ENCODE assay signal across 8 cellular contexts in genomic region chr1:113389356-113389952, GRCh38. TPM values are rescaled to one million over a fixed set of nuclear protein-coding genes. Genes with fewer than 3 reads are reported as not detected.
DNase-seq lines count a peak whose midpoint lies in the region; ATAC-seq and TF ChIP-seq lines count a peak whose summit lies in the region.

No MANE protein-coding gene starts in this region.

- H2BK12ac ChIP-seq in H9 (ENCODE audit: insufficient read length, low read depth, low read length) = no peak overlapping the region

- H3K4me3 ChIP-seq in fibroblast of the aortic adventitia (ENCODE audit: low read depth, low read length) (peak overlapping the region; percentile 77), gastrocnemius medialis (peak overlapping the region; percentile 79 to 96 (median 90))

- H3K4me1 Mint-ChIP-seq in H9 = peaks cover 26 to 27% of the 10 kb centered on the region in 2 experiments

- peak overlapping the region; percentile 27 for H3K9ac ChIP-seq in H9 (ENCODE audit: extremely low read depth, insufficient read length, low read length)

- no peak overlapping the region for H3K4ac ChIP-seq in H9 (ENCODE audit: low read depth, low read length)

- H3K4me1 ChIP-seq in H9 (ENCODE audit: insufficient read depth, low read length) = peaks cover 3% of the 10 kb centered on the region; the same call in 1 of the 2 replicates
- peaks cover 20 to 24% of the 10 kb centered on the region in 2 donors for H3K4me1 ChIP-seq in gastrocnemius medialis

- H2BK20ac ChIP-seq in H9 (ENCODE audit: low read depth, low read length, poor library complexity, severe bottlenecking) = no peak overlapping the region

- peaks cover 0 to 5% of the 10 kb centered on the region in 2 experiments; a peak in 2 of 5 replicates for H3K9me3 Mint-ChIP-seq in H9

- H2BK15ac ChIP-seq in H9 (ENCODE audit: low read depth, low read length) = no peak overlapping the region

- in situ Hi-C loops in gastrocnemius medialis (cut with MboI; ENCODE audit: low sequenced_read_pairs in 4 of 4) = loop anchor here in 2 of 4 donors (25.0 kb wide), 2 partner anchors 523 to 677 kb away; partner anchors contain the start of genes AP4B1 (in 1 of the 2), DCLRE1B (in 1 of the 2), PPM1J (in 1 of the 2) and RHOC (in 1 of the 2)

- H4K91ac ChIP-seq in H9 (ENCODE audit: insufficient read length, low read depth, low read length) = no peak overlapping the region

- peak overlapping the region; percentile 81 for H3K4me2 ChIP-seq in H9 (ENCODE audit: insufficient read depth, insufficient read length, low read length)

- ATAC-seq in SK-N-SH treated with all-trans-retinoic acid at 6 μM for 48 hours (no peak; the same call in 2 of the 3 replicates), gastrocnemius medialis (peak in 1 of 2 donors; percentile 2), HG03442 (IDR thresholded peaks at IDR 0.05; ENCODE audit: unreplicated experiment) (no peak)

- H3K27ac ChIP-seq in H9 (ENCODE audit: insufficient read length, low read depth, low read length) (no peak overlapping the region), gastrocnemius medialis (peak overlapping the region; percentile 77 to 86 (median 82))

- H3K27me3 Mint-ChIP-seq in H9 (ENCODE audit: low read depth) = peaks cover 11% of the 10 kb centered on the region

- intact Hi-C loops in gastrocnemius medialis (cut with DNase I; ENCODE audit: low total_unique reads) = no loop called here

- H3K36me3 Mint-ChIP-seq in H9 (ENCODE audit: insufficient read depth in 1 of 3, low read depth in 3 of 3) = peaks cover 0 to 4% (median 2%) of the 10 kb centered on the region in 3 experiments; a peak in 2 of 7 replicates

- H4K20me1 ChIP-seq in H9 (ENCODE audit: control insufficient read depth, insufficient read depth, insufficient read length) = no peaks in the 10 kb centered on the region

- no peak overlapping the region for H2BK120ac ChIP-seq in H9 (ENCODE audit: low read depth, low read length, poor library complexity, severe bottlenecking)

- peak overlapping the region in 1 of 3 experiments; percentile 13; a peak in 3 of 7 replicates for H3K27ac Mint-ChIP-seq in H9

- no peak overlapping the region for H4K5ac ChIP-seq in H9 (ENCODE audit: insufficient read length, low read depth, low read length)

- no peak for TF ChIP-seq CTCF in H9 (conservative IDR thresholded peaks at IDR 0.05)
- no peak for TF ChIP-seq CTCF in fibroblast of the aortic adventitia (IDR thresholded peaks at IDR 0.05; ENCODE audit: insufficient read depth, low read length)
- no peak for TF ChIP-seq CTCF in gastrocnemius medialis (IDR thresholded peaks at IDR 0.05 in 4 of 5, conservative IDR thresholded peaks at IDR 0.05 in 1 of 5)

- no peak overlapping the region for H2AK5ac ChIP-seq in H9 (ENCODE audit: insufficient read length, low read length)

- H3K18ac ChIP-seq in H9 (ENCODE audit: insufficient read length, low read depth, low read length) = no peak overlapping the region

- no peaks in the 10 kb centered on the region for H3K9me3 ChIP-seq in H9 (ENCODE audit: control insufficient read depth, low read depth, low read length)
- no peaks in the 10 kb centered on the region for H3K9me3 ChIP-seq in gastrocnemius medialis

- no peak overlapping the region for H4K8ac ChIP-seq in H9 (replicated peaks; ENCODE audit: insufficient read length, low read depth, low read length)

- WGBS in H9 (ENCODE audit: extremely low coverage, insufficient read length, low lambda C conversion rate) = no CpG with 5 or more reads among the region's 13 CpGs

- no peak overlapping the region for H3T11ph ChIP-seq in H9 (ENCODE audit: low read length)

- no peak overlapping the region for H2BK5ac ChIP-seq in H9 (ENCODE audit: insufficient read length, low read length)

- H3K79me1 ChIP-seq in H9 (ENCODE audit: insufficient read depth, low read depth, low read length, poor library complexity, severe bottlenecking) = no peaks in the 10 kb centered on the region

- H3K79me2 ChIP-seq in H9 (ENCODE audit: insufficient read depth, low read length) = no peaks in the 10 kb centered on the region

- DNase-seq in H9 (no peak), fibroblast of the aortic adventitia (ENCODE audit: low read depth) (no peak), gastrocnemius medialis (no peak), T1000 (lab: John Stamatoyannopoulos, UW) (no peak), midbrain (lab: John Stamatoyannopoulos, UW) (no peak), iPS-NIHi7 (ENCODE audit: extremely low spot score) (no peak)

- H3K36me3 ChIP-seq in gastrocnemius medialis = no peaks in the 10 kb centered on the region

- H3K14ac ChIP-seq in H9 (ENCODE audit: insufficient read depth, low read length) = no peak overlapping the region

- no peak overlapping the region for H3K23ac ChIP-seq in H9 (ENCODE audit: insufficient read length, low read depth, low read length)

- no peak overlapping the region for H3K56ac ChIP-seq in H9 (ENCODE audit: insufficient read length, low read depth, low read length)

- peaks cover 18% of the 10 kb centered on the region for H3K23me2 ChIP-seq in H9 (ENCODE audit: insufficient read length, low read depth, low read length, poor library complexity, severe bottlenecking)

- H3K4me3 Mint-ChIP-seq in H9 = peak overlapping the region; percentile 85 to 89

- TF ChIP-seq POLR2A in gastrocnemius medialis (IDR thresholded peaks at IDR 0.05) = no peak

- peak overlapping the region; percentile 11 for H2AFZ ChIP-seq in H9 (ENCODE audit: low read length)

- H3K27me3 ChIP-seq in H9 (ENCODE audit: insufficient read depth, low read length) (peaks cover 2% of the 10 kb centered on the region; the same call in 1 of the 2 replicates), gastrocnemius medialis (no peaks in the 10 kb centered on the region)

TF ChIP-seq in SK-N-SH treated with all-trans-retinoic acid at 6 μM for 48 hours, 23 proteins besides CTCF, POLR2A, EP300 and RAD21:
- TF ChIP-seq ZNF8 (CRISPR knock-in tag; IDR thresholded peaks at IDR 0.05) (0 out of 2 replicates have a peak, but pooled peaks have one; percentile 16), ZFP3 (CRISPR knock-in tag; IDR thresholded peaks at IDR 0.05) (no peak), ZNF70 (CRISPR knock-in tag; IDR thresholded peaks at IDR 0.05) (peak; percentile 57; the same call in 1 of the 2 replicates)

RNA-seq across cellular contexts. Expression of gene MAGI3, which starts 0.9 kb away (rescaled TPM):
- 8.2 and 8.7 TPM in 2 replicates for total RNA-seq in H9 (2021)
- 8.3 and 16.1 TPM in 2 replicates for total RNA-seq in fibroblast of the aortic adventitia (ENCODE audit: low replicate concordance)
- total RNA-seq in gastrocnemius medialis = 1 to 10 TPM; 2.8 to 4.1 (median 4.0) TPM
